ENCODE assay signal across 9 cellular contexts in the genomic region with DNA sequence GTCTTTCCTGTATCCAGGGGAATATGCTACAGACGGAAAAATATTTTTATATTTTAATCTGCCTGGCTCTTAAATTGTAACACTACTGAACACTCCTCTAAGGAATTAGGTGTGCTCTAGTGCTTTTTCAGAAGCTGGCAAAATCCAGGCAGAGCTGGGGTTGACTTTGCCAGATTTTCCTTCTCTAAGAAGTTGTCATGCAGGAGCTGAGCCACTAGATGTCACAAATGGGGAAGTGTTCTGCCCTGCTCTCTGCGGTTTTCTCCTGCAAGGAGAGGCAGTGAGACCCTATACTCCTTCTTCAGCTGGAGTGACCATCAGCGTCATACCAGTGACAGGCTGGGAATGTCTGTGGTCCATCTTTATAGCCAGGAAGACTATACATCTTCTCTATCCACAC.
A peak's percentile ranks its signal among the peaks of the same experiment; 100 is the strongest.
DNase-seq lines count a peak whose midpoint lies in the region; ATAC-seq, FAIRE-seq and TF ChIP-seq lines count a peak whose summit lies in the region.
"Had no signal": no experiment of that assay in that cellular context is flagged by ENCODE, and none has a peak within 500 bp of the region (broad histone marks: within the 10 kb centered on the region; RNA-seq: fewer than 3 reads in every experiment).

No MANE protein-coding gene starts in this region.

- H3K4me1 ChIP-seq in A549, result no peaks in the 10 kb centered on the region
- no peaks in the 10 kb centered on the region for H3K4me1 ChIP-seq in psoas muscle

- 8% methylated on average over 3 of the region's 3 CpGs for WGBS in A549 (ENCODE audit: missing lambda C conversion rate)
- WGBS in psoas muscle, 3 donors, result 5 to 10% (median 7%) methylated on average over 3 of the region's 3 CpGs

- intact Hi-C loops in psoas muscle (cut with DNase I), result no loop called here

- H3K4me2 ChIP-seq in A549, result no peak overlapping the region

- CTCF ChIA-PET in A549 (lab: Yijun Ruan, JAX), result interaction anchor here (0.8 to 1.2 kb wide), 6 partner anchors 13 to 52 kb away, joined by 3 to 5 read pairs (median 3); no protein-coding TSS in a partner anchor

- H3K27ac ChIP-seq in A549 (no peak overlapping the region), psoas muscle (no peak overlapping the region)

- FAIRE-seq in A549 (lab: Jason Lieb, UNC), result no peak

- peak; percentile 34 for TF ChIP-seq CTCF in A549 (IDR thresholded peaks at IDR 0.05)
- no peak for TF ChIP-seq CTCF in psoas muscle (IDR thresholded peaks at IDR 0.05)

- ATAC-seq in A549, result peak; percentile 85 to 88
- ATAC-seq in GM18498 (IDR thresholded peaks at IDR 0.05; ENCODE audit: unreplicated experiment), result peak; percentile 56
- ATAC-seq in psoas muscle, result no peak
- no peak for ATAC-seq in HG03439 (IDR thresholded peaks at IDR 0.05; ENCODE audit: unreplicated experiment)

- H3K4me3 ChIP-seq in A549 (no peak overlapping the region), psoas muscle (no peak overlapping the region)

- no peak for TF ChIP-seq POLR2A in A549 (IDR thresholded peaks at IDR 0.05; ENCODE audit: low read length)

- no peaks in the 10 kb centered on the region for H3K36me3 ChIP-seq in psoas muscle (ENCODE audit: insufficient read depth in 1 of 2, low read depth in 1 of 2)

- DNase-seq in A549 (ENCODE audit: low read depth in 1 of 2, low spot score in 1 of 2) (peak; percentile 37 to 52), KG1 (lab: John Stamatoyannopoulos, UW) (peak; percentile 28), SKM-1 (lab: John Stamatoyannopoulos, UW; ENCODE audit: unreplicated experiment) (peak; percentile 50), germinal center (ENCODE audit: low spot score) (peak; percentile 8), pulmonary artery endothelial cell (ENCODE audit: low read depth, low spot score) (peak; percentile 10), psoas muscle (no peak)
- DNase-seq: stimulated activated naive B cell treated with anti-CD40 and anti-IgM and Interleukin-4, amounts not matched to agents 10 μg/mL and 1 μg/mL and 100 μg/mL, for 72 hours had no signal

- H3K27me3 ChIP-seq in psoas muscle (ENCODE audit: insufficient read depth in 3 of 3, low read length in 2 of 3), result no peaks in the 10 kb centered on the region

- TF ChIP-seq EP300 in A549 (IDR thresholded peaks at IDR 0.05), result no peak

- POLR2A ChIA-PET in A549 (lab: Yijun Ruan, JAX), result interaction anchor here (0.6 kb wide), 1 partner anchor 531 kb away, joined by 3 read pairs; a partner anchor contains a TSS

- TF ChIP-seq RAD21 in A549 (conservative IDR thresholded peaks at IDR 0.05 in 1 of 2, IDR thresholded peaks at IDR 0.05 in 1 of 2), result peak; percentile 45 to 47

- no peaks in the 10 kb centered on the region for H3K9me3 ChIP-seq in A549
- H3K9me3 ChIP-seq in psoas muscle, result no peaks in the 10 kb centered on the region

TF ChIP-seq in A549, 52 proteins besides CTCF, POLR2A, EP300 and RAD21:
- peak; percentile 32; the same call in 2 of the 3 replicates for TF ChIP-seq SMC3 (IDR thresholded peaks at IDR 0.05)
- TF ChIP-seq HOXA7 (CRISPR knock-in tag; IDR thresholded peaks at IDR 0.05), result no peak
TF ChIP-seq in A549: peak in this region for 1.

Comparison
In these comparisons a context has a peak if more than half of its experiments do, and no peak if none do; other contexts are left out.
1. ATAC-seq: peak in A549 (2 of 2) and GM18498 (single experiment); none in psoas muscle (0 of 4) and HG03439 (single experiment).
2. DNase-seq: peak in A549 (2 of 2), KG1 (single experiment), SKM-1 (single experiment), germinal center (single experiment) and pulmonary artery endothelial cell (single experiment); none in psoas muscle (0 of 2).